9 cellular contexts compared by ENCODE assay signal in genomic region chr15:75069301-75069925, GRCh38. TPM values are rescaled to one million over a fixed set of nuclear protein-coding genes. Genes with fewer than 3 reads are reported as not detected.
DNase-seq lines count a peak whose midpoint lies in the region; ATAC-seq and TF ChIP-seq lines count a peak whose summit lies in the region.
"Had no signal": no experiment of that assay in that cellular context is flagged by ENCODE, and none has a peak within 500 bp of the region (broad histone marks: within the 10 kb centered on the region; RNA-seq: fewer than 3 reads in every experiment).

No MANE protein-coding gene starts in this region.

- POLR2A ChIA-PET in HEK293T (lab: Yijun Ruan, JAX): no interaction called here

- peak; percentile 52 for DNase-seq in activated CD8-positive, alpha-beta memory T cell treated with anti-CD3 and anti-CD28 coated beads for 24 hours
- no peak for DNase-seq in activated CD8-positive, alpha-beta memory T cell treated with anti-CD3 and anti-CD28 coated beads, Interleukin-2, amount 50 U/mL, for 48 hours
- DNase-seq in NOMO-1 treated with DMSO at 0.1 percent for 48 hours (lab: John Stamatoyannopoulos, UW; ENCODE audit: unreplicated experiment): peak; percentile 85
- DNase-seq in stimulated activated naive B cell treated with anti-CD40 and anti-IgM and Interleukin-4, amounts not matched to agents 10 μg/mL and 1 μg/mL and 100 μg/mL, for 72 hours: peak; percentile 75
- DNase-seq in HEK293T (ENCODE audit: extremely low spot score): no peak
- DNase-seq in HuH-7 (ENCODE audit: low spot score): no peak
- DNase-seq in occipital lobe (lab: John Stamatoyannopoulos, UW): no peak
- DNase-seq: MG63 had no signal

- H3K4me3 Mint-ChIP-seq in stimulated activated naive B cell treated with anti-CD40 and anti-IgM and Interleukin-4, amounts not matched to agents 10 μg/mL and 1 μg/mL and 100 μg/mL, for 72 hours: peak overlapping the region; percentile 0 to 2

- peaks cover 4 to 5% of the 10 kb centered on the region in 2 donors for H3K27me3 Mint-ChIP-seq in stimulated activated naive B cell treated with anti-CD40 and anti-IgM and Interleukin-4, amounts not matched to agents 10 μg/mL and 1 μg/mL and 100 μg/mL, for 72 hours

- peak overlapping the region; percentile 81 for H3K27ac Mint-ChIP-seq in stimulated activated naive B cell treated with anti-CD40 and anti-IgM and Interleukin-4, amounts not matched to agents 10 μg/mL and 1 μg/mL and 100 μg/mL, for 72 hours

- peaks cover 39 to 62% of the 10 kb centered on the region in 2 donors for H3K4me1 Mint-ChIP-seq in stimulated activated naive B cell treated with anti-CD40 and anti-IgM and Interleukin-4, amounts not matched to agents 10 μg/mL and 1 μg/mL and 100 μg/mL, for 72 hours

- H3K9me3 Mint-ChIP-seq in stimulated activated naive B cell treated with anti-CD40 and anti-IgM and Interleukin-4, amounts not matched to agents 10 μg/mL and 1 μg/mL and 100 μg/mL, for 72 hours: peaks cover 0 to 7% of the 10 kb centered on the region in 2 donors

- ATAC-seq in HG02798 (IDR thresholded peaks at IDR 0.05; ENCODE audit: poor library complexity, unreplicated experiment): peak; percentile 88
- ATAC-seq in stimulated activated naive B cell treated with anti-CD40 and anti-IgM and Interleukin-4, amounts not matched to agents 10 μg/mL and 1 μg/mL and 100 μg/mL, for 72 hours (replicated peaks): peak; percentile 99 to 100

- H3K36me3 Mint-ChIP-seq in stimulated activated naive B cell treated with anti-CD40 and anti-IgM and Interleukin-4, amounts not matched to agents 10 μg/mL and 1 μg/mL and 100 μg/mL, for 72 hours: peaks cover 7 to 14% of the 10 kb centered on the region in 2 donors

- CTCF ChIA-PET in HEK293T (lab: Yijun Ruan, JAX): no interaction called here

TF ChIP-seq in HEK293T, 16 proteins besides CTCF, POLR2A, EP300 and RAD21:
- TF ChIP-seq PKNOX1 (IDR thresholded peaks at IDR 0.05) (no peak), HDGF (IDR thresholded peaks at IDR 0.05; ENCODE audit: borderline replicate concordance) (no peak)

RNA-seq across cellular contexts. Expression of gene PPCDC, which starts 46.0 kb away (rescaled TPM):
- 7.2 TPM for total RNA-seq in occipital lobe

Comparison
In these comparisons a context has a peak if more than half of its experiments do, and no peak if none do; other contexts are left out.
1. DNase-seq: peak in activated CD8-positive, alpha-beta memory T cell treated with anti-CD3 and anti-CD28 coated beads for 24 hours (single experiment), NOMO-1 treated with DMSO at 0.1 percent for 48 hours (single experiment) and stimulated activated naive B cell treated with anti-CD40 and anti-IgM and Interleukin-4, amounts not matched to agents 10 μg/mL and 1 μg/mL and 100 μg/mL, for 72 hours (single experiment); none in activated CD8-positive, alpha-beta memory T cell treated with anti-CD3 and anti-CD28 coated beads, Interleukin-2, amount 50 U/mL, for 48 hours (single experiment), HEK293T (single experiment), HuH-7 (single experiment) and occipital lobe (single experiment).